16 cellular contexts compared by ENCODE assay signal in genomic region chr12:113762849-113763816, GRCh38.
DNase-seq lines count a peak whose midpoint lies in the region; FAIRE-seq and TF ChIP-seq lines count a peak whose summit lies in the region.
"Had no signal": no experiment of that assay in that cellular context is flagged by ENCODE, and none has a peak within 500 bp of the region (broad histone marks: within the 10 kb centered on the region; RNA-seq: fewer than 3 reads in every experiment).

No MANE protein-coding gene starts in this region.

- peaks cover 37% of the 10 kb centered on the region for H3F3A ChIP-seq in neural progenitor cell (ENCODE audit: low read depth)

- no peak overlapping the region for H2AFZ ChIP-seq in neural progenitor cell (replicated peaks)

- DNase-seq in BE2C (no peak), glutamatergic neuron (no peak), neural progenitor cell (ENCODE audit: low spot score) (no peak), NCI-H2107 (lab: John Stamatoyannopoulos, UW) (no peak), GM12892 (ENCODE audit: insufficient read length) (no peak), HTR-8/SVneo (ENCODE audit: insufficient read length, low spot score) (no peak), Ammon's horn (ENCODE audit: low spot score) (no peak)
- DNase-seq: CD4-positive, alpha-beta T cell; HCEC 1CT; KBM-7; NCI-H2029; NCI-H345; Right ventricle myocardium superior had no signal

- H3K4me2 ChIP-seq in neural progenitor cell = peak overlapping the region; percentile 42

- H3K36me3 ChIP-seq in BE2C (no peaks in the 10 kb centered on the region), HEK293 (ENCODE audit: control insufficient read depth in 2 of 2, insufficient read depth in 1 of 2, low read length in 2 of 2) (no peaks in the 10 kb centered on the region), neural progenitor cell (no peaks in the 10 kb centered on the region)

- no peak for FAIRE-seq in GM12892 (lab: Jason Lieb, UNC)
- FAIRE-seq in HTR-8/SVneo (lab: Jason Lieb, UNC) = no peak
- FAIRE-seq: RCC 7860 had no signal

- peaks cover 3% of the 10 kb centered on the region; the same call in 1 of the 2 replicates for H3K27me3 ChIP-seq in BE2C
- no peaks in the 10 kb centered on the region for H3K27me3 ChIP-seq in neural progenitor cell

- H3K9me3 Mint-ChIP-seq in glutamatergic neuron (ENCODE audit: unreplicated experiment) = peaks cover 2% of the 10 kb centered on the region
- peaks cover 2% of the 10 kb centered on the region for H3K9me3 Mint-ChIP-seq in neural progenitor cell
- H3K9me3 Mint-ChIP-seq: CD4-positive, alpha-beta T cell had no signal

- H3K27me3 Mint-ChIP-seq in glutamatergic neuron (ENCODE audit: unreplicated experiment) (peaks cover 6% of the 10 kb centered on the region), neural progenitor cell (ENCODE audit: insufficient read depth, low read depth) (peaks cover 41% of the 10 kb centered on the region)

- peaks cover 15% of the 10 kb centered on the region for H3K4me1 Mint-ChIP-seq in glutamatergic neuron (ENCODE audit: low read depth, unreplicated experiment)
- H3K4me1 Mint-ChIP-seq in neural progenitor cell = peaks cover 72% of the 10 kb centered on the region

- H3K27ac ChIP-seq in HEK293 (ENCODE audit: extremely low read depth, low read depth, low read length) = no peak overlapping the region
- H3K27ac ChIP-seq in neural progenitor cell = no peak overlapping the region
- H3K27ac ChIP-seq: SK-N-MC had no signal

- peaks cover 10% of the 10 kb centered on the region for H3K4me1 ChIP-seq in BE2C
- no peaks in the 10 kb centered on the region for H3K4me1 ChIP-seq in HEK293 (ENCODE audit: control insufficient read depth, insufficient read depth, low read length)
- peaks cover 24% of the 10 kb centered on the region for H3K4me1 ChIP-seq in neural progenitor cell

- H3K9ac ChIP-seq in neural progenitor cell = no peak overlapping the region

- POLR2A ChIA-PET in HEK293 (lab: Yijun Ruan, JAX) = no interaction called here

- CTCF ChIA-PET in HEK293 (lab: Yijun Ruan, JAX) = no interaction called here

- H3K79me2 ChIP-seq in neural progenitor cell (ENCODE audit: low read depth) = no peaks in the 10 kb centered on the region

- H3K4me3 Mint-ChIP-seq in glutamatergic neuron (ENCODE audit: unreplicated experiment) (peak overlapping the region; percentile 57), neural progenitor cell (peak overlapping the region; percentile 66)
- H3K4me3 Mint-ChIP-seq: CD4-positive, alpha-beta T cell had no signal

- TF ChIP-seq CTCF in BE2C (IDR thresholded peaks at IDR 0.05; ENCODE audit: low read depth, low read length) (no peak), HEK293 (tag by site-specific recombination; IDR thresholded peaks at IDR 0.05) (no peak), glutamatergic neuron (IDR thresholded peaks at IDR 0.05; ENCODE audit: partially characterized antibody, unreplicated experiment) (no peak), neural progenitor cell (IDR thresholded peaks at IDR 0.05) (no peak)

- H4K20me1 ChIP-seq in neural progenitor cell (ENCODE audit: low read depth) = no peaks in the 10 kb centered on the region

- H3K9me3 ChIP-seq in BE2C (no peaks in the 10 kb centered on the region), HEK293 (ENCODE audit: control insufficient read depth, insufficient read depth, low read depth, low read length) (no peaks in the 10 kb centered on the region), neural progenitor cell (ENCODE audit: low read depth) (no peaks in the 10 kb centered on the region)

- peak overlapping the region; percentile 3; the same call in 1 of the 2 replicates for H3K4me3 ChIP-seq in BE2C (ENCODE audit: low read depth, low read length)
- H3K4me3 ChIP-seq in HEK293 (ENCODE audit: low read depth, low read length) = no peak overlapping the region
- H3K4me3 ChIP-seq in neural progenitor cell = no peak overlapping the region
- H3K4me3 ChIP-seq: SK-N-MC had no signal

- H3K36me3 Mint-ChIP-seq in glutamatergic neuron (ENCODE audit: unreplicated experiment) = peaks cover 8% of the 10 kb centered on the region
- H3K36me3 Mint-ChIP-seq in neural progenitor cell = peaks cover 1% of the 10 kb centered on the region

- TF ChIP-seq POLR2A in GM12892 (IDR thresholded peaks at IDR 0.05; ENCODE audit: low read depth, low read length) = no peak

- H3K27ac Mint-ChIP-seq in glutamatergic neuron (ENCODE audit: unreplicated experiment) = peak overlapping the region; percentile 7
- H3K27ac Mint-ChIP-seq in neural progenitor cell = peak overlapping the region; percentile 86
- H3K27ac Mint-ChIP-seq: CD4-positive, alpha-beta T cell had no signal

TF ChIP-seq in HEK293, 187 proteins besides CTCF, POLR2A, EP300 and RAD21:
- TF ChIP-seq ZNF561 (tag by site-specific recombination; IDR thresholded peaks at IDR 0.05; ENCODE audit: borderline replicate concordance) = no peak
- TF ChIP-seq, protein P1, sequence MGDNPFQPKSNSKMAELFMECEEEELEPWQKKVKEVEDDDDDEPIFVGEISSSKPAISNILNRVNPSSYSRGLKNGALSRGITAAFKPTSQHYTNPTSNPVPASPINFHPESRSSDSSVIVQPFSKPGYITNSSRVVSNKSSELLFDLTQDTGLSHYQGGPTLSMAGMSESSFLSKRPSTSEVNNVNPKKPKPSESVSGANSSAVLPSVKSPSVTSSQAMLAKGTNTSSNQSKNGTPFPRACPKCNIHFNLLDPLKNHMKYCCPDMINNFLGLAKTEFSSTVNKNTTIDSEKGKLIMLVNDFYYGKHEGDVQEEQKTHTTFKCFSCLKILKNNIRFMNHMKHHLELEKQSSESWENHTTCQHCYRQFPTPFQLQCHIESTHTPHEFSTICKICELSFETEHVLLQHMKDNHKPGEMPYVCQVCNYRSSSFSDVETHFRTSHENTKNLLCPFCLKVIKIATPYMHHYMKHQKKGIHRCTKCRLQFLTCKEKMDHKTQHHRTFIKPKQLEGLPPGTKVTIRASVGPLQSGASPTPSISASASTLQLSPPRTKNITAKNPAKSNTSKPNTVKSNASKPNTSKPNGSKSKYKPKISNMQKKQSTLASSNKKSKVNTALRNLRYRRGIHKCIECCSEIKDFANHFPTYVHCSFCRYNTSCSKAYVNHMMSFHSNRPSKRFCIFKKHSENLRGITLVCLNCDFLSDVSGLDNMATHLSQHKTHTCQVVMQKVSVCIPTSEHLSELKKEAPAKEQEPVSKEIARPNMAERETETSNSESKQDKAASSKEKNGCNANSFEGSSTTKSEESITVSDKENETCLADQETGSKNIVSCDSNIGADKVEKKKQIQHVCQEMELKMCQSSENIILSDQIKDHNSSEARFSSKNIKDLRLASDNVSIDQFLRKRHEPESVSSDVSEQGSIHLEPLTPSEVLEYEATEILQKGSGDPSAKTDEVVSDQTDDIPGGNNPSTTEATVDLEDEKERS (tag by site-specific recombination; IDR thresholded peaks at IDR 0.05) = no peak
- TF ChIP-seq, protein P2, sequence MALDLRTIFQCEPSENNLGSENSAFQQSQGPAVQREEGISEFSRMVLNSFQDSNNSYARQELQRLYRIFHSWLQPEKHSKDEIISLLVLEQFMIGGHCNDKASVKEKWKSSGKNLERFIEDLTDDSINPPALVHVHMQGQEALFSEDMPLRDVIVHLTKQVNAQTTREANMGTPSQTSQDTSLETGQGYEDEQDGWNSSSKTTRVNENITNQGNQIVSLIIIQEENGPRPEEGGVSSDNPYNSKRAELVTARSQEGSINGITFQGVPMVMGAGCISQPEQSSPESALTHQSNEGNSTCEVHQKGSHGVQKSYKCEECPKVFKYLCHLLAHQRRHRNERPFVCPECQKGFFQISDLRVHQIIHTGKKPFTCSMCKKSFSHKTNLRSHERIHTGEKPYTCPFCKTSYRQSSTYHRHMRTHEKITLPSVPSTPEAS (tag by site-specific recombination; IDR thresholded peaks at IDR 0.05) = peak; percentile 91
